1 cellular context compared by ENCODE assay signal in the genomic region with DNA sequence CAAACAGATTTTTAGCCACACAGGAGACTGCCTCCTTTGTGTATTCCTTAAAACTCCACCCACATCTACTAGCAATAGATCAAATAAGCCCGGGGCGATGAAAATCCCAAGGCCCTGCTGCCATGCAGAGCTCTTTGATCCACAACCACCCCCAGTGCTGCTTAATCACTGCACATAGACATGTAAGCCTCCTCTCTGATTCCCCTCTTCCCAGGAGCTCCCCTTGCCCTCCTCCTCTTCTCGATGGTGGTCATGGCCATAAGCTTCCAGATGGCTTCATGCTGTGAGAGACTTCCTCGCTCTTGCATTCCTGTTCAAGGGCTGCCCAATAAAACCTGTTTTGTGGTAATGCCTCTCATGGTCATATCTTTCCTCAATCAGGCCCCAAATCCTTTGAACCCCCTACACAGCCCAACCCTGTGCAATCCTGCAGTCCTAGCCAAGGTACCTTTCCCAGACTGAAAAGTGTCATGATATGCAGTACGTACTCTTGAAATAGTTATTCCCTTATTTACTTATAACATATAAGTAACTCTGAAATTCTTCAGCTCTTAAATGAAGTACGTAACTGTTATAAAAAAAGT.
TF ChIP-seq lines count a peak whose summit lies in the region.

No MANE protein-coding gene starts in this region.

TF ChIP-seq in H1, 55 proteins besides CTCF, POLR2A, EP300 and RAD21:
- TF ChIP-seq SRF (IDR thresholded peaks at IDR 0.05; ENCODE audit: low read depth, low read length) (no peak), SIX5 (IDR thresholded peaks at IDR 0.05; ENCODE audit: low read depth, low read length) (no peak), HDAC2 (IDR thresholded peaks at IDR 0.05; ENCODE audit: borderline replicate concordance in 1 of 2, low read depth in 2 of 2, low read length in 2 of 2) (no peak), NANOG (IDR thresholded peaks at IDR 0.05; ENCODE audit: insufficient read depth, low read depth, low read length, poor library complexity, severe bottlenecking) (peak; percentile 23), SP4 (IDR thresholded peaks at IDR 0.05; ENCODE audit: low read length) (no peak), SP1 (IDR thresholded peaks at IDR 0.05; ENCODE audit: low read depth, low read length) (no peak), KDM4A (IDR thresholded peaks at IDR 0.05; ENCODE audit: low read depth, low read length, severe bottlenecking) (no peak), HDAC6 (IDR thresholded peaks at IDR 0.05; ENCODE audit: low read depth, low read length) (no peak)
